Comparison of ENCODE assay signal across 11 cellular contexts in genomic region chr4:133146192-133146573, GRCh38. TPM values are rescaled to one million over a fixed set of nuclear protein-coding genes. Genes with fewer than 3 reads are reported as not detected.
DNase-seq lines count a peak whose midpoint lies in the region; ATAC-seq and TF ChIP-seq lines count a peak whose summit lies in the region.
"Had no signal": no experiment of that assay in that cellular context is flagged by ENCODE, and none has a peak within 500 bp of the region (broad histone marks: within the 10 kb centered on the region; RNA-seq: fewer than 3 reads in every experiment).

No MANE protein-coding gene starts in this region.

- H3K27me3 ChIP-seq in MM.1S (replicated peaks; ENCODE audit: insufficient read depth, low read length) (no peaks in the 10 kb centered on the region; the same call in 1 of the 2 replicates), parathyroid adenoma (ENCODE audit: control insufficient read depth, insufficient read depth, low read length) (peaks cover 11% of the 10 kb centered on the region)

- H3F3A ChIP-seq in MM.1S (ENCODE audit: insufficient read depth, low read length), result no peaks in the 10 kb centered on the region

- H3K27ac ChIP-seq in MM.1S (ENCODE audit: low read length) (no peak overlapping the region), parathyroid adenoma (no peak overlapping the region)

- H4K20me1 ChIP-seq in MM.1S (ENCODE audit: insufficient read depth, low read length), result no peaks in the 10 kb centered on the region

- H3K4me1 ChIP-seq in MM.1S (ENCODE audit: low read length) (no peaks in the 10 kb centered on the region), parathyroid adenoma (no peaks in the 10 kb centered on the region)

- peaks cover 51% of the 10 kb centered on the region for H3K27me3 Mint-ChIP-seq in activated T-helper 17 cell treated with anti-CD3 and anti-CD28 coated beads, Interleukin-2, amount 50 U/mL, for 72 hours

- H3K4me3 ChIP-seq in MM.1S (ENCODE audit: low read length) (peak overlapping the region; percentile 68; the same call in 1 of the 2 replicates), epithelial cell of proximal tubule (ENCODE audit: low read depth, low read length) (peak overlapping the region; percentile 37), parathyroid adenoma (ENCODE audit: low read depth, low read length) (no peak overlapping the region)

- peak overlapping the region; percentile 57 for H2AFZ ChIP-seq in MM.1S (ENCODE audit: low read length)
- no peak overlapping the region for H2AFZ ChIP-seq in parathyroid adenoma

- no peak overlapping the region for H3K27ac Mint-ChIP-seq in activated T-helper 17 cell treated with anti-CD3 and anti-CD28 coated beads, Interleukin-2, amount 50 U/mL, for 72 hours
- H3K27ac Mint-ChIP-seq: activated naive CD4-positive, alpha-beta T cell treated with anti-CD3 and anti-CD28 coated beads, Interleukin-2, amount 50 U/mL, for 24 hours had no signal

- no peaks in the 10 kb centered on the region for H3K36me3 Mint-ChIP-seq in activated T-helper 17 cell treated with anti-CD3 and anti-CD28 coated beads, Interleukin-2, amount 50 U/mL, for 72 hours (ENCODE audit: low read depth)

- H3K4me2 ChIP-seq in MM.1S (ENCODE audit: low read depth, low read length), result peak overlapping the region; percentile 92
- H3K4me2 ChIP-seq in parathyroid adenoma (ENCODE audit: low read length), result peak overlapping the region; percentile 66

- TF ChIP-seq CTCF in MM.1S (IDR thresholded peaks at IDR 0.05; ENCODE audit: low read length) (no peak), epithelial cell of proximal tubule (conservative IDR thresholded peaks at IDR 0.05; ENCODE audit: low read depth, low read length) (no peak), parathyroid adenoma (IDR thresholded peaks at IDR 0.05) (no peak)

- H3K9me2 ChIP-seq in MM.1S (replicated peaks; ENCODE audit: insufficient read depth, low read length), result no peaks in the 10 kb centered on the region

- ATAC-seq in activated T-helper 17 cell treated with anti-CD3 and anti-CD28 coated beads, Interleukin-2, amount 50 U/mL, for 72 hours (replicated peaks), result no peak

- H3K9me3 ChIP-seq in MM.1S (replicated peaks; ENCODE audit: insufficient read depth, low read length) (no peaks in the 10 kb centered on the region), parathyroid adenoma (ENCODE audit: control insufficient read depth, low read length) (no peaks in the 10 kb centered on the region)

- H3K9ac ChIP-seq in MM.1S (ENCODE audit: low read length) (no peak overlapping the region), parathyroid adenoma (no peak overlapping the region)

- DNase-seq in EL (peak; percentile 0), MM.1S (no peak), epithelial cell of proximal tubule (ENCODE audit: low read depth) (no peak), NOMO-1 treated with dmso at 0.1 percent for 144 hours (lab: John Stamatoyannopoulos, UW; ENCODE audit: unreplicated experiment) (no peak), NCI-H1092 treated with DMSO at 0.1 percent for 48 hours (lab: John Stamatoyannopoulos, UW) (no peak), dedifferentiated amniotic fluid mesenchymal stem cell (ENCODE audit: extremely low spot score) (no peak)
- DNase-seq: activated CD4-positive, alpha-beta T cell treated with anti-CD3 and anti-CD28 coated beads for 1 hour had no signal

- H3K36me3 ChIP-seq in MM.1S (replicated peaks; ENCODE audit: insufficient read depth, low read length) (no peaks in the 10 kb centered on the region), parathyroid adenoma (ENCODE audit: control insufficient read depth, insufficient read depth, low read length) (no peaks in the 10 kb centered on the region)

- peaks cover 11% of the 10 kb centered on the region for H3K4me1 Mint-ChIP-seq in activated T-helper 17 cell treated with anti-CD3 and anti-CD28 coated beads, Interleukin-2, amount 50 U/mL, for 72 hours

- no peak overlapping the region for H3K4me3 Mint-ChIP-seq in activated T-helper 17 cell treated with anti-CD3 and anti-CD28 coated beads, Interleukin-2, amount 50 U/mL, for 72 hours
- H3K4me3 Mint-ChIP-seq: activated naive CD4-positive, alpha-beta T cell treated with anti-CD3 and anti-CD28 coated beads, Interleukin-2, amount 50 U/mL, for 24 hours had no signal

- no peaks in the 10 kb centered on the region for H3K79me2 ChIP-seq in MM.1S (ENCODE audit: low read length)
- H3K79me2 ChIP-seq in parathyroid adenoma, result no peaks in the 10 kb centered on the region

- no peaks in the 10 kb centered on the region for H3K9me3 Mint-ChIP-seq in activated T-helper 17 cell treated with anti-CD3 and anti-CD28 coated beads, Interleukin-2, amount 50 U/mL, for 72 hours
- H3K9me3 Mint-ChIP-seq: activated naive CD4-positive, alpha-beta T cell treated with anti-CD3 and anti-CD28 coated beads, Interleukin-2, amount 50 U/mL, for 24 hours had no signal

RNA-seq across cellular contexts. Expression of gene PCDH10, which starts 2.9 kb away (rescaled TPM):
- total RNA-seq in epithelial cell of proximal tubule, result 0.14 and 0.46 TPM in 2 replicates
- total RNA-seq in activated T-helper 17 cell treated with anti-CD3 and anti-CD28 coated beads, Interleukin-2, amount 50 U/mL, for 72 hours, result not detected
- total RNA-seq: HT-29 had no signal
